In the genomic region with DNA sequence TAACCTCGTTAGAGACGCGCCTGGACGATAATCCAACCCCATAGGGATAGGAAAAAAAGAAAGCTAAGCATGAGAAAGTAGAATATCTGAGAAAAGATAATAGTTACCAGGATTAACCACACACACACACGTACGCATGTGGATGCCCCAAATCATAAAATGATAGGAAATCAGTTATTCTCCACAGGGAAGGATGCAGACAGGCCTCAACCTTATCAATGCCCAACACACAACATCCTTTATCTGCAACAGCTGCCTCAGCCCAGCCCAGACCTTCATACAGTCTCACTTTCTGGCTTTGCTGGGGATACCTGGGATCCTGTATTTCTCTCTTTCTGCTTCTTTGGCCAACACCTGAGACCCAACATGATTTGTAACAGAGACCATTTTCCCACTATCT, we compare ENCODE assay signal across 34 cellular contexts.
"Had no signal": no experiment of that assay in that cellular context is flagged by ENCODE, and none has a peak within 500 bp of the region (broad histone marks: within the 10 kb centered on the region; RNA-seq: fewer than 3 reads in every experiment).

No MANE protein-coding gene starts in this region.

- H3K27ac Mint-ChIP-seq: activated CD4-positive, alpha-beta memory T cell treated with anti-CD3 and anti-CD28 coated beads for 36 hours; activated CD4-positive, alpha-beta T cell treated with anti-CD3 and anti-CD28 coated beads for 36 hours; activated CD4-positive, alpha-beta T cell treated with anti-CD3 and anti-CD28 coated beads, Interleukin-2, amount 10 ng/mL, durations not matched to agents 24 days and 14 days; activated CD8-positive, alpha-beta memory T cell treated with anti-CD3 and anti-CD28 coated beads, Interleukin-2, amount 10 ng/mL, durations not matched to agents 7 days and 5 days; activated CD8-positive, alpha-beta T cell treated with anti-CD3 and anti-CD28 coated beads, Interleukin-2, amount 10 ng/mL, durations not matched to agents 7 days and 5 days; activated naive CD4-positive, alpha-beta T cell treated with anti-CD3 and anti-CD28 coated beads for 36 hours; activated naive CD4-positive, alpha-beta T cell treated with anti-CD3 and anti-CD28 coated beads, Interleukin-2, amount 50 U/mL, for 24 hours; activated naive CD8-positive, alpha-beta T cell treated with anti-CD3 and anti-CD28 coated beads for 36 hours; activated naive CD8-positive, alpha-beta T cell treated with anti-CD3 and anti-CD28 coated beads, Interleukin-2, amount 50 U/mL, for 24 hours; activated T-helper 1 cell treated with anti-CD3 and anti-CD28 coated beads, Interleukin-12 subunit alpha, Interleukin-12 subunit beta, Interleukin-2, Interleukin-4 antibody, amounts not matched to agents 30 ng/mL and 10 ng/mL and 1 ng/mL, durations not matched to agents 14 hours and 24 hours and 36 hours; activated T-helper 2 cell treated with anti-CD3 and anti-CD28 coated beads, Interferon-gamma antibody, Interleukin-2, Interleukin-4, amounts not matched to agents 10 μg/mL and 5 μg/mL and 100 μg/mL, durations not matched to agents 14 hours and 24 hours and 36 hours; effector memory CD8-positive, alpha-beta T cell; T-helper 17 cell; T-helper 2 cell treated with Interferon-gamma antibody and Interleukin-4, amounts not matched to agents 5 μg/mL and 100 μg/mL, for 36 hours had no signal

- H3K4me1 ChIP-seq: adrenal gland, body of pancreas, esophagus squamous epithelium had no signal

- H3K27ac ChIP-seq: adrenal gland, body of pancreas, epithelial cell of prostate, esophagus squamous epithelium, gastroesophageal sphincter, heart right ventricle, hepatocyte had no signal

- H3K36me3 ChIP-seq: adrenal gland, esophagus squamous epithelium had no signal

- H3K4me1 Mint-ChIP-seq: activated CD4-positive, alpha-beta T cell treated with anti-CD3 and anti-CD28 coated beads for 36 hours; activated CD4-positive, alpha-beta T cell treated with anti-CD3 and anti-CD28 coated beads, Interleukin-2, amount 10 ng/mL, durations not matched to agents 24 days and 14 days; activated CD8-positive, alpha-beta memory T cell treated with anti-CD3 and anti-CD28 coated beads, Interleukin-2, amount 10 ng/mL, durations not matched to agents 7 days and 5 days; activated naive CD4-positive, alpha-beta T cell treated with anti-CD3 and anti-CD28 coated beads, Interleukin-2, amount 50 U/mL, for 24 hours; activated naive CD8-positive, alpha-beta T cell treated with anti-CD3 and anti-CD28 coated beads for 36 hours; activated naive CD8-positive, alpha-beta T cell treated with anti-CD3 and anti-CD28 coated beads, Interleukin-2, amount 50 U/mL, for 24 hours; T-helper 17 cell had no signal

- H3K4me3 ChIP-seq: adrenal gland, body of pancreas, esophagus squamous epithelium, gastroesophageal sphincter, heart right ventricle, hepatocyte had no signal

- H3K9me3 Mint-ChIP-seq: activated CD4-positive, alpha-beta memory T cell treated with anti-CD3 and anti-CD28 coated beads for 36 hours; activated CD4-positive, alpha-beta T cell treated with anti-CD3 and anti-CD28 coated beads, Interleukin-2, amount 10 ng/mL, durations not matched to agents 24 days and 14 days; activated naive CD4-positive, alpha-beta T cell treated with anti-CD3 and anti-CD28 coated beads for 36 hours; activated naive CD4-positive, alpha-beta T cell treated with anti-CD3 and anti-CD28 coated beads, Interleukin-2, amount 50 U/mL, for 24 hours; activated naive CD8-positive, alpha-beta T cell treated with anti-CD3 and anti-CD28 coated beads for 36 hours; activated naive CD8-positive, alpha-beta T cell treated with anti-CD3 and anti-CD28 coated beads, Interleukin-2, amount 50 U/mL, for 24 hours; activated T-helper 1 cell treated with anti-CD3 and anti-CD28 coated beads, Interleukin-12 subunit alpha, Interleukin-12 subunit beta, Interleukin-2, Interleukin-4 antibody, amounts not matched to agents 30 ng/mL and 10 ng/mL and 1 ng/mL, durations not matched to agents 14 hours and 24 hours and 36 hours; activated T-helper 2 cell treated with anti-CD3 and anti-CD28 coated beads, Interferon-gamma antibody, Interleukin-2, Interleukin-4, amounts not matched to agents 10 μg/mL and 5 μg/mL and 100 μg/mL, durations not matched to agents 14 hours and 24 hours and 36 hours; T-helper 2 cell treated with Interferon-gamma antibody and Interleukin-4, amounts not matched to agents 5 μg/mL and 100 μg/mL, for 36 hours had no signal

- DNase-seq: activated CD4-positive, alpha-beta memory T cell treated with anti-CD3 and anti-CD28 coated beads for 36 hours; activated CD4-positive, alpha-beta T cell treated with anti-CD3 and anti-CD28 coated beads for 36 hours; activated CD4-positive, alpha-beta T cell treated with anti-CD3 and anti-CD28 coated beads, Interleukin-2, amount 10 ng/mL, durations not matched to agents 24 days and 14 days; activated CD4-positive, CD25-positive, alpha-beta regulatory T cell; activated CD4-positive, CD25-positive, alpha-beta regulatory T cell treated with anti-CD3 and anti-CD28 coated beads, Interleukin-2, amount 50 U/mL, for 72 hours; activated CD8-positive, alpha-beta memory T cell treated with anti-CD3 and anti-CD28 coated beads, Interleukin-2, amount 10 ng/mL, durations not matched to agents 7 days and 5 days; activated CD8-positive, alpha-beta memory T cell treated with anti-CD3 and anti-CD28 coated beads, Interleukin-2, amount 50 U/mL, for 4 hours; activated CD8-positive, alpha-beta T cell treated with anti-CD3 and anti-CD28 coated beads, Interleukin-2, amount 10 ng/mL, durations not matched to agents 7 days and 5 days; activated effector memory CD4-positive, alpha-beta T cell treated with anti-CD3 and anti-CD28 coated beads, Interleukin-2, amount 50 U/mL, for 16 hours; activated naive CD4-positive, alpha-beta T cell treated with anti-CD3 and anti-CD28 coated beads for 36 hours; activated naive CD8-positive, alpha-beta T cell treated with anti-CD3 and anti-CD28 coated beads for 36 hours; activated naive CD8-positive, alpha-beta T cell treated with anti-CD3 and anti-CD28 coated beads, Interleukin-2, amount 50 U/mL, for 24 hours; activated T-cell treated with anti-CD3 and anti-CD28 coated beads, Interleukin-2, amount 50 U/mL, for 1 hour; activated T-cell treated with anti-CD3 and anti-CD28 coated beads, Interleukin-2, amount 50 U/mL, for 48 hours; adrenal gland; amygdala; aorta; body of pancreas; caudate nucleus; cortex of kidney; dermis blood vessel endothelial cell; effector CD4-positive, alpha-beta T cell; effector memory CD8-positive, alpha-beta T cell; esophagus squamous epithelium; foreskin melanocyte; heart right ventricle; T-helper 17 cell had no signal

- H3K4me3 Mint-ChIP-seq: activated CD4-positive, alpha-beta memory T cell treated with anti-CD3 and anti-CD28 coated beads for 36 hours; activated CD4-positive, alpha-beta T cell treated with anti-CD3 and anti-CD28 coated beads for 36 hours; activated CD4-positive, alpha-beta T cell treated with anti-CD3 and anti-CD28 coated beads, Interleukin-2, amount 10 ng/mL, durations not matched to agents 24 days and 14 days; activated CD8-positive, alpha-beta memory T cell treated with anti-CD3 and anti-CD28 coated beads, Interleukin-2, amount 10 ng/mL, durations not matched to agents 7 days and 5 days; activated CD8-positive, alpha-beta T cell treated with anti-CD3 and anti-CD28 coated beads, Interleukin-2, amount 10 ng/mL, durations not matched to agents 7 days and 5 days; activated naive CD4-positive, alpha-beta T cell treated with anti-CD3 and anti-CD28 coated beads for 36 hours; activated naive CD4-positive, alpha-beta T cell treated with anti-CD3 and anti-CD28 coated beads, Interleukin-2, amount 50 U/mL, for 24 hours; activated naive CD8-positive, alpha-beta T cell treated with anti-CD3 and anti-CD28 coated beads for 36 hours; activated naive CD8-positive, alpha-beta T cell treated with anti-CD3 and anti-CD28 coated beads, Interleukin-2, amount 50 U/mL, for 24 hours; activated T-helper 1 cell treated with anti-CD3 and anti-CD28 coated beads, Interleukin-12 subunit alpha, Interleukin-12 subunit beta, Interleukin-2, Interleukin-4 antibody, amounts not matched to agents 30 ng/mL and 10 ng/mL and 1 ng/mL, durations not matched to agents 14 hours and 24 hours and 36 hours; effector memory CD8-positive, alpha-beta T cell; T-helper 17 cell; T-helper 2 cell treated with Interferon-gamma antibody and Interleukin-4, amounts not matched to agents 5 μg/mL and 100 μg/mL, for 36 hours had no signal

- H3K9me3 ChIP-seq: adrenal gland, body of pancreas, esophagus squamous epithelium, gastroesophageal sphincter, heart right ventricle had no signal

- H3K27me3 ChIP-seq: adrenal gland, body of pancreas, esophagus squamous epithelium, gastroesophageal sphincter, heart right ventricle, hepatocyte had no signal

- H3K36me3 Mint-ChIP-seq: activated CD4-positive, alpha-beta memory T cell treated with anti-CD3 and anti-CD28 coated beads for 36 hours; activated CD8-positive, alpha-beta memory T cell treated with anti-CD3 and anti-CD28 coated beads, Interleukin-2, amount 10 ng/mL, durations not matched to agents 7 days and 5 days; activated naive CD4-positive, alpha-beta T cell treated with anti-CD3 and anti-CD28 coated beads, Interleukin-2, amount 50 U/mL, for 24 hours; activated naive CD8-positive, alpha-beta T cell treated with anti-CD3 and anti-CD28 coated beads for 36 hours had no signal
